In genomic region chr18:55362303-55362702, GRCh38 we compare ENCODE assay signal across 1 cellular context.
TF ChIP-seq lines count a peak whose summit lies in the region.

No MANE protein-coding gene starts in this region.

TF ChIP-seq in GM23338, 12 proteins besides CTCF, POLR2A, EP300 and RAD21 (continued from another document):
- TF ChIP-seq REST (IDR thresholded peaks at IDR 0.05; ENCODE audit: unreplicated experiment) (no peak), NANOG (IDR thresholded peaks at IDR 0.05; ENCODE audit: borderline replicate concordance) (no peak), ZNF114 (CRISPR knock-in tag; IDR thresholded peaks at IDR 0.05) (no peak), STAT1 (IDR thresholded peaks at IDR 0.05; ENCODE audit: unreplicated experiment) (no peak), ZNF462 (CRISPR knock-in tag; IDR thresholded peaks at IDR 0.05) (no peak)
